In the genomic region with DNA sequence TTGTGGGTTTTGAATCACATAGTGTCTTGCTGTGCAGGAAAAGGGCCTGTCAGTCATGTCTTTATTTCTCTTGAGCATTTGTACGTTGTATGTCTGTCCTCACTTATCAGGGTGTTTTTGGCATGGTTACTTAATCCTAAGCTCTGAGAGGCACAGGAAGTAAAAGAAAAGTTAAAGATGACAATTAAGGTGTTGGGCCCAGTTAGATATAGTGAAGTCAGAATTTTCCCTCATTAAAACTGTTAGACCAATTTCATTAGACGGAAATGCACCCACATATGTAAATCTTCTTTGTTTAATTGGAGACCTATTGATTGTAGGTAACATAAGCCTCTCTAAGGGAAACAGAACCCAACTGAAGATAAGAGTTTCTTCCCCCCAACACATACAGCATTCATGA, we compare ENCODE assay signal across 18 cellular contexts.
"Had no signal": no experiment of that assay in that cellular context is flagged by ENCODE, and none has a peak within 500 bp of the region (broad histone marks: within the 10 kb centered on the region; RNA-seq: fewer than 3 reads in every experiment).

No MANE protein-coding gene starts in this region.

- ATAC-seq: effector memory CD8-positive, alpha-beta T cell; foreskin keratinocyte; left lung; stimulated activated naive CD8-positive, alpha-beta T cell treated with anti-CD3 and anti-CD28 coated beads, Interleukin-15, Interleukin-2, amounts not matched to agents 100 U/mL and 50 U/mL, for 24 hours; T-cell had no signal

- DNase-seq: activated CD4-positive, alpha-beta T cell treated with anti-CD3 and anti-CD28 coated beads for 1 hour; activated gamma-delta T cell; effector memory CD8-positive, alpha-beta T cell; foreskin keratinocyte; left lung; occipital lobe; posterior cingulate gyrus; stimulated activated CD4-positive, alpha-beta T cell treated with anti-CD3 and anti-CD28 coated beads, Interleukin-2, amount 100 ng/mL, for 24 hours; stimulated activated naive CD8-positive, alpha-beta T cell treated with anti-CD3 and anti-CD28 coated beads, Interleukin-15, Interleukin-2, amounts not matched to agents 100 U/mL and 50 U/mL, for 24 hours; T-cell; T1000; testis; upper lobe of left lung; WERI-Rb-1 had no signal

- H3K27ac Mint-ChIP-seq: activated naive CD4-positive, alpha-beta T cell treated with anti-CD3 and anti-CD28 coated beads, Interleukin-2, amount 50 U/mL, for 24 hours; dendritic cell treated with granulocyte-macrophage colony-stimulating factor and Interleukin-4, amounts not matched to agents 40 ng/mL and 50 ng/mL, for 4 days; effector memory CD8-positive, alpha-beta T cell; T-cell had no signal

- H3K27me3 Mint-ChIP-seq: dendritic cell treated with granulocyte-macrophage colony-stimulating factor and Interleukin-4, amounts not matched to agents 40 ng/mL and 50 ng/mL, for 4 days; effector memory CD8-positive, alpha-beta T cell; T-cell had no signal

- H3K4me3 ChIP-seq: left lung, testis, upper lobe of left lung had no signal

- H3K36me3 ChIP-seq: left lung, upper lobe of left lung, WERI-Rb-1 had no signal

- H3K27ac ChIP-seq: foreskin keratinocyte, left lung, testis, WERI-Rb-1 had no signal

- FAIRE-seq: astrocyte, bronchial epithelial cell had no signal

- H3K4me1 ChIP-seq: foreskin keratinocyte had no signal

- H3K4me3 Mint-ChIP-seq: activated naive CD4-positive, alpha-beta T cell treated with anti-CD3 and anti-CD28 coated beads, Interleukin-2, amount 50 U/mL, for 24 hours; dendritic cell treated with granulocyte-macrophage colony-stimulating factor and Interleukin-4, amounts not matched to agents 40 ng/mL and 50 ng/mL, for 4 days; effector memory CD8-positive, alpha-beta T cell; T-cell had no signal

- H3K9me3 Mint-ChIP-seq: activated naive CD4-positive, alpha-beta T cell treated with anti-CD3 and anti-CD28 coated beads, Interleukin-2, amount 50 U/mL, for 24 hours; dendritic cell treated with granulocyte-macrophage colony-stimulating factor and Interleukin-4, amounts not matched to agents 40 ng/mL and 50 ng/mL, for 4 days; effector memory CD8-positive, alpha-beta T cell; T-cell had no signal

- H3K27me3 ChIP-seq: foreskin keratinocyte, left lung, testis, upper lobe of left lung had no signal

- H3K9me3 ChIP-seq: testis, upper lobe of left lung had no signal
